ENCODE assay signal across 18 cellular contexts in the genomic region with DNA sequence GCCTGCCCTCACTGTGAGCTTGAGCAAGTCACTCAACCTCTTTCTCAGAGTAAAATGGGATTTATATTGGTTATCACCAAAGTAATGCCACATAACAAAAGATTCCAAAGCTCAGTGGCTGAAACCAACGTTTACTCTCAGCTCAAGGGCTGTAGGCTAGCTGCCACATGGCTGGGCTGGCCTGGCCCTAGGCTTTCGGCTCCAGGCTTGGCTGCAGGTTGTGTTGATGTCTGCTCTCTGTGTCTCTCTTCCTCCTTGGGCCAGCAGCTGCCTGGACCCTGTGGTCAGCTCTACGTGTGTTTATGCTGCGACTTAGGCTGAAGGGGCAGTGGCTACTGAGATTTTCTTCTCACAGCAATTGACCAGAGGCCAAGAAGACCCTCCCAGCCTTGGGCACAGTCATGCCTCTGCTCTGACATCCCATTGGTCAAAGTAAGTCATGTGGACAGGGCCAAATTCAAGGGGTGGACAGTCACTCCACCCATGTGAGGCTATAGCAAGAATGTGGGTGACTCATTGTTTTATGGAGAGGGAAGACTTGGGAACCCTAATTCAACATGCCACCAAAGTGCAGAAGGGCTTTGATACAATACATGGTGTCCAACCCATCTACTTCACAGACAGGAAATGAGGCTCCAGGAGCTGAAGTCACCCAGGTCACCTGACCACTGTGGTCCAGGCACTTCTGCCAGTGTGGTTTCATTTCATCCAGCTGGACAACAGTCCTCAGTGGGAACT.
DNase-seq lines count a peak whose midpoint lies in the region; FAIRE-seq and TF ChIP-seq lines count a peak whose summit lies in the region.
"Had no signal": no experiment of that assay in that cellular context is flagged by ENCODE, and none has a peak within 500 bp of the region (broad histone marks: within the 10 kb centered on the region; RNA-seq: fewer than 3 reads in every experiment).

No MANE protein-coding gene starts in this region.

- H3K4me2 ChIP-seq in endothelial cell of umbilical vein (ENCODE audit: insufficient read depth, low read length) (no peak overlapping the region), neural progenitor cell (no peak overlapping the region)
- H3K4me2 ChIP-seq: hepatocyte had no signal

- no peak for FAIRE-seq in endothelial cell of umbilical vein (lab: Jason Lieb, UNC)
- FAIRE-seq: pancreas had no signal

- H3K27me3 ChIP-seq in endothelial cell of umbilical vein (ENCODE audit: control insufficient read depth in 2 of 2, insufficient read depth in 2 of 2, low read length in 2 of 2): no peaks in the 10 kb centered on the region
- H3K27me3 ChIP-seq in neural progenitor cell: peaks cover 3% of the 10 kb centered on the region
- H3K27me3 ChIP-seq: hepatocyte, pancreas had no signal

- H3K9me3 Mint-ChIP-seq in neural progenitor cell: peaks cover 5% of the 10 kb centered on the region
- H3K9me3 Mint-ChIP-seq: activated T-helper 1 cell treated with anti-CD3 and anti-CD28 coated beads, Interleukin-12 subunit alpha, Interleukin-12 subunit beta, Interleukin-2, Interleukin-4 antibody, amounts not matched to agents 30 ng/mL and 10 ng/mL and 1 ng/mL, durations not matched to agents 14 hours and 24 hours and 36 hours; stimulated activated naive CD8-positive, alpha-beta T cell treated with anti-CD3 and anti-CD28 coated beads, Interleukin-15, Interleukin-2, amounts not matched to agents 100 ng/mL and 50 ng/mL, for 24 hours; T-cell had no signal

- no peak for TF ChIP-seq POLR2A in endothelial cell of umbilical vein (IDR thresholded peaks at IDR 0.05; ENCODE audit: low read depth, low read length)

- peaks cover 52% of the 10 kb centered on the region for H3K4me1 Mint-ChIP-seq in neural progenitor cell
- H3K4me1 Mint-ChIP-seq: B cell had no signal

- dilution Hi-C loops in endothelial cell of umbilical vein (cut with MboI; ENCODE audit: extremely low pct_ligation_motif_present, low sequenced_read_pairs): no loop called here

- no peak overlapping the region for H2AFZ ChIP-seq in endothelial cell of umbilical vein (ENCODE audit: low read depth, low read length)
- no peak overlapping the region for H2AFZ ChIP-seq in neural progenitor cell (replicated peaks)
- H2AFZ ChIP-seq: hepatocyte had no signal

- H3K4me3 ChIP-seq in endothelial cell of umbilical vein (replicated peaks in 1 of 3; ENCODE audit: insufficient read depth in 1 of 3, low read depth in 1 of 3, low read length in 3 of 3) (no peak overlapping the region), neural progenitor cell (no peak overlapping the region)
- H3K4me3 ChIP-seq: hepatocyte, pancreas had no signal

- DNase-seq in CD1c-positive myeloid dendritic cell (ENCODE audit: extremely low spot score) (peak; percentile 5), HT1080 (ENCODE audit: low read depth) (peak; percentile 17), endothelial cell of umbilical vein (ENCODE audit: low read depth, low spot score) (no peak), neural progenitor cell (ENCODE audit: low spot score) (no peak), NCI-H1092 treated with DMSO at 0.1 percent for 48 hours (lab: John Stamatoyannopoulos, UW) (no peak), amniotic stem cell (lab: John Stamatoyannopoulos, UW) (no peak), SK-N-DZ (ENCODE audit: low spot score) (no peak), LoVo (ENCODE audit: low spot score) (no peak)
- DNase-seq: activated CD8-positive, alpha-beta T cell treated with anti-CD3 and anti-CD28 coated beads, Interleukin-2, amount 10 ng/mL, durations not matched to agents 7 days and 5 days; kidney glomerular epithelial cell; NCI-H187 treated with DMSO at 0.1 percent for 48 hours; NCI-H526 treated with DMSO at 0.1 percent for 48 hours; T-cell had no signal

- no TSS peak for BruUV-seq in endothelial cell of umbilical vein (replicated peaks; lab: Mats Ljungman, UMichigan)

- H3K4me3 Mint-ChIP-seq in neural progenitor cell: no peak overlapping the region
- H3K4me3 Mint-ChIP-seq: activated CD8-positive, alpha-beta T cell treated with anti-CD3 and anti-CD28 coated beads, Interleukin-2, amount 10 ng/mL, durations not matched to agents 7 days and 5 days; activated T-helper 1 cell treated with anti-CD3 and anti-CD28 coated beads, Interleukin-12 subunit alpha, Interleukin-12 subunit beta, Interleukin-2, Interleukin-4 antibody, amounts not matched to agents 30 ng/mL and 10 ng/mL and 1 ng/mL, durations not matched to agents 14 hours and 24 hours and 36 hours; B cell; stimulated activated naive CD8-positive, alpha-beta T cell treated with anti-CD3 and anti-CD28 coated beads, Interleukin-15, Interleukin-2, amounts not matched to agents 100 ng/mL and 50 ng/mL, for 24 hours; T-cell had no signal

- no peaks in the 10 kb centered on the region for H3K36me3 ChIP-seq in endothelial cell of umbilical vein (ENCODE audit: control insufficient read depth in 2 of 2, extremely low read depth in 1 of 2, insufficient read depth in 2 of 2, low read length in 2 of 2)
- H3K36me3 ChIP-seq in neural progenitor cell: no peaks in the 10 kb centered on the region
- H3K36me3 ChIP-seq: pancreas had no signal

- H3K79me2 ChIP-seq in endothelial cell of umbilical vein (ENCODE audit: control insufficient read depth, insufficient read depth, low read length) (no peaks in the 10 kb centered on the region), neural progenitor cell (ENCODE audit: low read depth) (no peaks in the 10 kb centered on the region)
- H3K79me2 ChIP-seq: hepatocyte had no signal

- peaks cover under 1% of the 10 kb centered on the region for H3F3A ChIP-seq in neural progenitor cell (ENCODE audit: low read depth)

- intact Hi-C loops in endothelial cell of umbilical vein (cut with micrococcal nuclease): no loop called here

- POLR2A ChIA-PET in endothelial cell of umbilical vein (lab: Charles Lee): interaction anchor here (1.1 kb wide), 1 partner anchor 12 kb away, joined by 3 read pairs; no protein-coding TSS in a partner anchor

- H3K27ac Mint-ChIP-seq in neural progenitor cell: peak overlapping the region; percentile 8
- H3K27ac Mint-ChIP-seq: activated CD8-positive, alpha-beta T cell treated with anti-CD3 and anti-CD28 coated beads, Interleukin-2, amount 10 ng/mL, durations not matched to agents 7 days and 5 days; activated T-helper 1 cell treated with anti-CD3 and anti-CD28 coated beads, Interleukin-12 subunit alpha, Interleukin-12 subunit beta, Interleukin-2, Interleukin-4 antibody, amounts not matched to agents 30 ng/mL and 10 ng/mL and 1 ng/mL, durations not matched to agents 14 hours and 24 hours and 36 hours; B cell; stimulated activated naive CD8-positive, alpha-beta T cell treated with anti-CD3 and anti-CD28 coated beads, Interleukin-15, Interleukin-2, amounts not matched to agents 100 ng/mL and 50 ng/mL, for 24 hours had no signal

- CTCF ChIA-PET in endothelial cell of umbilical vein (lab: Charles Lee): interaction anchor here (1.4 to 2.8 kb wide), 5 partner anchors 13 to 194 kb away, joined by 3 to 8 read pairs (median 5); no protein-coding TSS in a partner anchor

- H3K4me1 ChIP-seq in endothelial cell of umbilical vein (ENCODE audit: control insufficient read depth, extremely low read depth, insufficient read depth, low read length) (peaks cover 28% of the 10 kb centered on the region), neural progenitor cell (peaks cover 19% of the 10 kb centered on the region)
- H3K4me1 ChIP-seq: pancreas had no signal

- H3K9me1 ChIP-seq in endothelial cell of umbilical vein (replicated peaks; ENCODE audit: control insufficient read depth, extremely low read depth, insufficient read depth, low read length): no peaks in the 10 kb centered on the region

- peaks cover 9% of the 10 kb centered on the region for H3K27me3 Mint-ChIP-seq in neural progenitor cell (ENCODE audit: insufficient read depth, low read depth)
- H3K27me3 Mint-ChIP-seq: B cell; stimulated activated naive CD8-positive, alpha-beta T cell treated with anti-CD3 and anti-CD28 coated beads, Interleukin-15, Interleukin-2, amounts not matched to agents 100 ng/mL and 50 ng/mL, for 24 hours; T-cell had no signal

- H4K20me1 ChIP-seq in endothelial cell of umbilical vein (replicated peaks; ENCODE audit: control insufficient read depth, extremely low read depth, insufficient read depth, low read length): no peaks in the 10 kb centered on the region
- peaks cover 58% of the 10 kb centered on the region for H4K20me1 ChIP-seq in neural progenitor cell (ENCODE audit: low read depth)

- H3K9ac ChIP-seq in endothelial cell of umbilical vein (replicated peaks; ENCODE audit: extremely low read depth, insufficient read depth, low read length) (no peak overlapping the region), neural progenitor cell (no peak overlapping the region)

- no peaks in the 10 kb centered on the region for H3K9me3 ChIP-seq in endothelial cell of umbilical vein (replicated peaks; ENCODE audit: control insufficient read depth, insufficient read depth, low read length)
- no peaks in the 10 kb centered on the region for H3K9me3 ChIP-seq in neural progenitor cell (ENCODE audit: low read depth)
- H3K9me3 ChIP-seq: pancreas had no signal

- TF ChIP-seq CTCF in endothelial cell of umbilical vein (IDR thresholded peaks at IDR 0.05; ENCODE audit: extremely low read depth in 1 of 2, insufficient read depth in 1 of 2, low read depth in 1 of 2, low read length in 2 of 2): no peak
- no peak for TF ChIP-seq CTCF in neural progenitor cell (IDR thresholded peaks at IDR 0.05)

- peaks cover 36% of the 10 kb centered on the region for H3K36me3 Mint-ChIP-seq in neural progenitor cell

- H3K27ac ChIP-seq in endothelial cell of umbilical vein (ENCODE audit: insufficient read depth, low read depth, low read length): peak overlapping the region; percentile 39
- H3K27ac ChIP-seq in neural progenitor cell: no peak overlapping the region
- H3K27ac ChIP-seq: hepatocyte, pancreas had no signal

TF ChIP-seq in endothelial cell of umbilical vein, 7 proteins besides CTCF, POLR2A, EP300 and RAD21:
- TF ChIP-seq EZH2 (IDR thresholded peaks at IDR 0.05; ENCODE audit: borderline replicate concordance, low read depth, low read length, severe bottlenecking) (no peak), GATA2 (IDR thresholded peaks at IDR 0.05; ENCODE audit: insufficient read depth, insufficient read length, low read depth, low read length) (no peak), MYC (IDR thresholded peaks at IDR 0.05; ENCODE audit: low read depth, low read length) (no peak), JUN (IDR thresholded peaks at IDR 0.05; ENCODE audit: borderline replicate concordance, insufficient read depth, insufficient read length, low read depth) (peak; percentile 48), FOS (IDR thresholded peaks at IDR 0.05; ENCODE audit: borderline replicate concordance, insufficient read depth, low read length) (no peak), POLR2AphosphoS5 (IDR thresholded peaks at IDR 0.05; ENCODE audit: insufficient read depth, low read depth, low read length) (no peak)
- TF ChIP-seq, protein P1, sequence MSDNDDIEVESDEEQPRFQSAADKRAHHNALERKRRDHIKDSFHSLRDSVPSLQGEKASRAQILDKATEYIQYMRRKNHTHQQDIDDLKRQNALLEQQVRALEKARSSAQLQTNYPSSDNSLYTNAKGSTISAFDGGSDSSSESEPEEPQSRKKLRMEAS (IDR thresholded peaks at IDR 0.05; ENCODE audit: insufficient read depth, insufficient read length): no peak

Comparison
In these comparisons a context has a peak if more than half of its experiments do, and no peak if none do; other contexts are left out.
1. DNase-seq: peak in CD1c-positive myeloid dendritic cell (single experiment) and HT1080 (single experiment); none in endothelial cell of umbilical vein (single experiment), neural progenitor cell (single experiment), NCI-H1092 treated with DMSO at 0.1 percent for 48 hours (single experiment), amniotic stem cell (single experiment), SK-N-DZ (single experiment) and LoVo (single experiment).